In genomic region chr19:48928164-48929005, GRCh38 we compare ENCODE assay signal across 26 cellular contexts. TPM values are rescaled to one million over a fixed set of nuclear protein-coding genes. Genes with fewer than 3 reads are reported as not detected.
A peak's percentile ranks its signal among the peaks of the same experiment; 100 is the strongest.
DNase-seq lines count a peak whose midpoint lies in the region; TF ChIP-seq lines count a peak whose summit lies in the region.
"Had no signal": no experiment of that assay in that cellular context is flagged by ENCODE, and none has a peak within 500 bp of the region (broad histone marks: within the 10 kb centered on the region; RNA-seq: fewer than 3 reads in every experiment).

No MANE protein-coding gene starts in this region.

- no peak for TF ChIP-seq EP300 in ovary (IDR thresholded peaks at IDR 0.05)

- H3K4me1 ChIP-seq in osteoblast (ENCODE audit: insufficient read depth, low read length), result peaks cover 21% of the 10 kb centered on the region
- H3K4me1 ChIP-seq in ovary (ENCODE audit: insufficient read depth), result no peaks in the 10 kb centered on the region
- 0 out of 2 replicates have a peak, but pooled peaks cover 4% of the 10 kb centered on the region for H3K4me1 ChIP-seq in MM.1S (ENCODE audit: low read length)

- no peak overlapping the region for H3K27ac Mint-ChIP-seq in HFFc6
- H3K27ac Mint-ChIP-seq: CD8-positive, alpha-beta memory T cell; T-helper 17 cell had no signal

- intact Hi-C loops in ovary (cut with DNase I), result no loop called here

- no peaks in the 10 kb centered on the region for H3K9me2 ChIP-seq in MM.1S (replicated peaks; ENCODE audit: insufficient read depth, low read length)

- H3K36me3 ChIP-seq in osteoblast (ENCODE audit: insufficient read depth, low read length) (no peaks in the 10 kb centered on the region), ovary (no peaks in the 10 kb centered on the region), MM.1S (replicated peaks; ENCODE audit: insufficient read depth, low read length) (no peaks in the 10 kb centered on the region)
- H3K36me3 ChIP-seq: suprapubic skin had no signal

- peaks cover 14% of the 10 kb centered on the region for H3K27me3 Mint-ChIP-seq in HFFc6 (ENCODE audit: insufficient read depth)
- H3K27me3 Mint-ChIP-seq: CD8-positive, alpha-beta memory T cell; T-helper 17 cell had no signal

- H3K9ac ChIP-seq in MM.1S (ENCODE audit: low read length), result no peak overlapping the region
- H3K9ac ChIP-seq: KMS-11 had no signal

- no peak overlapping the region for H3K27ac ChIP-seq in osteoblast (ENCODE audit: low read depth, low read length)
- no peak overlapping the region for H3K27ac ChIP-seq in ovary
- H3K27ac ChIP-seq in MM.1S (ENCODE audit: low read length), result no peak overlapping the region
- H3K27ac ChIP-seq: esophagus muscularis mucosa, KMS-11, suprapubic skin had no signal

- DNase-seq in HFFc6 (peak; percentile 0), amniotic epithelial cell (ENCODE audit: low read depth) (peak; percentile 11), fibroblast of pulmonary artery (ENCODE audit: low read depth) (peak; percentile 44), osteoblast (ENCODE audit: insufficient read length, low spot score, missing footprints) (peak; percentile 83), putamen (ENCODE audit: low spot score) (no peak), ovary (no peak), MM.1S (no peak)
- DNase-seq: activated CD8-positive, alpha-beta memory T cell treated with anti-CD3 and anti-CD28 coated beads, Interleukin-2, amount 50 U/mL, for 48 hours; activated gamma-delta T cell; amniotic stem cell; CD8-positive, alpha-beta memory T cell; central memory CD4-positive, alpha-beta T cell; hypothalamus; kidney glomerular epithelial cell; midbrain; NCI-H1105 treated with DMSO at 0.1 percent for 48 hours; NCI-H526 treated with DMSO at 0.1 percent for 48 hours; SHP77 treated with DMSO at 0.1 percent for 48 hours; stimulated activated CD8-positive, alpha-beta memory T cell treated with anti-CD3 and anti-CD28 coated beads, Interleukin-4, amount 100 ng/mL, for 48 hours; T-helper 17 cell had no signal

- no peaks in the 10 kb centered on the region for H3K36me3 Mint-ChIP-seq in HFFc6 (ENCODE audit: low read depth)

- no peaks in the 10 kb centered on the region for H3K9me3 ChIP-seq in osteoblast (ENCODE audit: low read depth, low read length)
- H3K9me3 ChIP-seq in ovary, result no peaks in the 10 kb centered on the region
- H3K9me3 ChIP-seq in MM.1S (replicated peaks; ENCODE audit: insufficient read depth, low read length), result no peaks in the 10 kb centered on the region
- H3K9me3 ChIP-seq: esophagus muscularis mucosa, suprapubic skin had no signal

- H2AFZ ChIP-seq in osteoblast (ENCODE audit: low read length) (no peak overlapping the region), MM.1S (ENCODE audit: low read length) (no peak overlapping the region)

- H3K4me2 ChIP-seq in osteoblast (ENCODE audit: insufficient read depth, low read length) (no peak overlapping the region), MM.1S (ENCODE audit: low read depth, low read length) (no peak overlapping the region)
- H3K4me2 ChIP-seq: KMS-11 had no signal

- H3K4me3 ChIP-seq in fibroblast of pulmonary artery (replicated peaks; ENCODE audit: low read depth, low read length) (no peak overlapping the region), osteoblast (ENCODE audit: insufficient read depth, low read length) (no peak overlapping the region), ovary (no peak overlapping the region), MM.1S (ENCODE audit: low read length) (no peak overlapping the region)
- H3K4me3 ChIP-seq: esophagus muscularis mucosa, suprapubic skin had no signal

- TF ChIP-seq CTCF in HFFc6 (IDR thresholded peaks at IDR 0.05), result peak; percentile 24; the same call in 1 of the 2 replicates
- TF ChIP-seq CTCF in fibroblast of pulmonary artery (IDR thresholded peaks at IDR 0.05; ENCODE audit: low read length, missing control alignments), result no peak
- TF ChIP-seq CTCF in osteoblast (IDR thresholded peaks at IDR 0.05; ENCODE audit: extremely low read depth, low read depth, low read length), result no peak
- TF ChIP-seq CTCF in ovary (IDR thresholded peaks at IDR 0.05), result no peak
- no peak for TF ChIP-seq CTCF in MM.1S (IDR thresholded peaks at IDR 0.05; ENCODE audit: low read length)

- no peaks in the 10 kb centered on the region; the same call in 1 of the 2 replicates for H3F3A ChIP-seq in MM.1S (ENCODE audit: insufficient read depth, low read length)

- H4K20me1 ChIP-seq in osteoblast (ENCODE audit: insufficient read depth, low read length), result no peaks in the 10 kb centered on the region
- H4K20me1 ChIP-seq in MM.1S (ENCODE audit: insufficient read depth, low read length), result no peaks in the 10 kb centered on the region

- WGBS in ovary, 3 donors, result 70 to 72% (median 70%) methylated on average over 15 of the region's 15 CpGs

- no peaks in the 10 kb centered on the region for H3K9me3 Mint-ChIP-seq in HFFc6
- H3K9me3 Mint-ChIP-seq: CD8-positive, alpha-beta memory T cell; neural crest cell had no signal

- H3K27me3 ChIP-seq in osteoblast (ENCODE audit: insufficient read depth, low read length), result peaks cover 4% of the 10 kb centered on the region
- H3K27me3 ChIP-seq in ovary, result no peaks in the 10 kb centered on the region
- H3K27me3 ChIP-seq in MM.1S (replicated peaks; ENCODE audit: insufficient read depth, low read length), result no peaks in the 10 kb centered on the region
- H3K27me3 ChIP-seq: suprapubic skin had no signal

- H3K4me1 Mint-ChIP-seq in HFFc6 (ENCODE audit: low read depth), result peaks cover 26% of the 10 kb centered on the region

- no peak for TF ChIP-seq POLR2A in ovary (IDR thresholded peaks at IDR 0.05)

- no peak overlapping the region for H3K4me3 Mint-ChIP-seq in HFFc6
- H3K4me3 Mint-ChIP-seq: CD8-positive, alpha-beta memory T cell; neural crest cell; T-helper 17 cell had no signal

- no peaks in the 10 kb centered on the region for H3K79me2 ChIP-seq in osteoblast (ENCODE audit: insufficient read depth, low read length)
- no peaks in the 10 kb centered on the region for H3K79me2 ChIP-seq in MM.1S (ENCODE audit: low read length)

RNA-seq across cellular contexts. Expression of gene DHDH, which starts 5.1 kb away (rescaled TPM):
- total RNA-seq in HFFc6 (2021; fragmentation: NEBNext Ultra II Directional; extraction: Animal tissue kit (Norgen Biotek cat#: 25700)), result not detected
- total RNA-seq in osteoblast (0.29 and 0.36 TPM in 2 replicates), ovary (under 1 TPM in 4 of 7 donors, not detected in 3; 0.28 to 0.78 (median 0.68) TPM)
- under 1 TPM in 1 of 2 donors, not detected in 1; 0.52 TPM for polyA plus RNA-seq in ovary
- total RNA-seq: Daoy, OCI-LY7 had no signal

RNA-seq across cellular contexts. Expression of gene BAX, which starts 26.3 kb away (rescaled TPM):
- total RNA-seq in HFFc6 (2021; fragmentation: NEBNext Ultra II Directional; extraction: Animal tissue kit (Norgen Biotek cat#: 25700)), result 100 to 1,000 TPM; 223 to 260 (median 244) TPM
- 78.4 and 78.9 TPM in 2 replicates for total RNA-seq in osteoblast
- total RNA-seq in ovary, result 10 to 100 TPM; 10.6 to 57.7 (median 45.9) TPM
- 10 to 100 TPM; 14.6 to 48.1 TPM for polyA plus RNA-seq in ovary

RNA-seq across cellular contexts. Expression of gene NUCB1, which starts 28.3 kb away (rescaled TPM):
- 100 to 1,000 TPM; 129 to 160 (median 152) TPM for total RNA-seq in HFFc6 (2021; fragmentation: NEBNext Ultra II Directional; extraction: Animal tissue kit (Norgen Biotek cat#: 25700))
- 242 and 300 TPM in 2 replicates for total RNA-seq in osteoblast
- 100 to 1,000 TPM; 128 to 249 (median 189) TPM for total RNA-seq in ovary
- polyA plus RNA-seq in ovary, result 100 to 1,000 TPM; 141 to 230 TPM

RNA-seq across cellular contexts. Expression of gene TULP2, which starts 29.8 kb away (rescaled TPM):
- total RNA-seq in HFFc6 (2021; fragmentation: NEBNext Ultra II Directional; extraction: Animal tissue kit (Norgen Biotek cat#: 25700)), result under 1 TPM in 1 of 6 experiments, not detected in 5; 0.38 TPM
- total RNA-seq in osteoblast, result not detected in 2 replicates
- 1 to 10 TPM in 5 of 7 donors, not detected in 2; 1.8 to 3.3 (median 2.5) TPM for total RNA-seq in ovary
- polyA plus RNA-seq in ovary, result under 1 TPM; 0.35 to 0.40 TPM
- total RNA-seq: CD8-positive, alpha-beta memory T cell; Daoy; neural crest cell; suprapubic skin; T-helper 17 cell had no signal
- polyA plus RNA-seq: CD8-positive, alpha-beta memory T cell had no signal

RNA-seq across cellular contexts. Expression of gene FTL, which starts 36.7 kb away (rescaled TPM):
- 1,000 to 10,000 TPM; 2,438 to 4,450 (median 3,824) TPM for total RNA-seq in HFFc6 (2021; fragmentation: NEBNext Ultra II Directional; extraction: Animal tissue kit (Norgen Biotek cat#: 25700))
- 3,966 and 4,197 TPM in 2 replicates for total RNA-seq in osteoblast
- total RNA-seq in ovary, result 1,000 to 10,000 TPM; 1,608 to 2,908 (median 2,022) TPM
- polyA plus RNA-seq in ovary, result 1,000 to 10,000 TPM; 2,697 to 3,617 TPM

Comparison
In these comparisons a context has a peak if more than half of its experiments do, and no peak if none do; other contexts are left out.
1. DNase-seq: peak in HFFc6 (single experiment), amniotic epithelial cell (single experiment), fibroblast of pulmonary artery (single experiment) and osteoblast (single experiment); none in putamen (single experiment), ovary (0 of 5) and MM.1S (single experiment).